19 cellular contexts compared by ENCODE assay signal in genomic region chr20:5559937-5560336, GRCh38. TPM values are rescaled to one million over a fixed set of nuclear protein-coding genes. Genes with fewer than 3 reads are reported as not detected.
A peak's percentile ranks its signal among the peaks of the same experiment; 100 is the strongest.
DNase-seq lines count a peak whose midpoint lies in the region; ATAC-seq and TF ChIP-seq lines count a peak whose summit lies in the region.
"Had no signal": no experiment of that assay in that cellular context is flagged by ENCODE, and none has a peak within 500 bp of the region (broad histone marks: within the 10 kb centered on the region; RNA-seq: fewer than 3 reads in every experiment).

No MANE protein-coding gene starts in this region.

- H3K36me3 Mint-ChIP-seq in activated naive CD8-positive, alpha-beta T cell, result peaks cover 12% of the 10 kb centered on the region
- H3K36me3 Mint-ChIP-seq in activated naive CD8-positive, alpha-beta T cell treated with anti-CD3 and anti-CD28 coated beads, Interleukin-2, amount 50 U/mL, for 24 hours (ENCODE audit: low read depth), result peaks cover 50% of the 10 kb centered on the region
- H3K36me3 Mint-ChIP-seq in chondrocyte (ENCODE audit: low read depth) (peaks cover 24% of the 10 kb centered on the region), endothelial cell (ENCODE audit: low read depth, unreplicated experiment) (peaks cover 9% of the 10 kb centered on the region)

- no peaks in the 10 kb centered on the region for H3K4me1 Mint-ChIP-seq in activated naive CD8-positive, alpha-beta T cell (ENCODE audit: low read depth)
- no peaks in the 10 kb centered on the region for H3K4me1 Mint-ChIP-seq in activated naive CD8-positive, alpha-beta T cell treated with anti-CD3 and anti-CD28 coated beads, Interleukin-2, amount 50 U/mL, for 24 hours
- H3K4me1 Mint-ChIP-seq in chondrocyte (ENCODE audit: low read depth) (peaks cover 17% of the 10 kb centered on the region), endothelial cell (ENCODE audit: unreplicated experiment) (no peaks in the 10 kb centered on the region)

- peak overlapping the region; percentile 17 for H3K27ac ChIP-seq in neutrophil
- H3K27ac ChIP-seq: BLaER1, SJSA1 had no signal

- no peak for DNase-seq in activated naive CD8-positive, alpha-beta T cell treated with anti-CD3 and anti-CD28 coated beads, Interleukin-2, amount 50 U/mL, for 24 hours
- DNase-seq in chondrocyte (ENCODE audit: low spot score) (no peak), OCI-M2 (lab: John Stamatoyannopoulos, UW; ENCODE audit: unreplicated experiment) (no peak), endothelial cell (ENCODE audit: low spot score) (no peak), COLO668 (lab: John Stamatoyannopoulos, UW; ENCODE audit: unreplicated experiment) (no peak)
- DNase-seq: CD4-positive, CD25-positive, alpha-beta regulatory T cell; H7; NCI-H1048; NCI-H1417; NCI-H1694; NCI-H2081; NCI-H2227 treated with DMSO at 0.1 percent for 48 hours; NCI-H526 treated with DMSO at 0.1 percent for 48 hours; Right ventricle myocardium superior; RPMI8226 had no signal

- H3K9me3 ChIP-seq in neutrophil, result no peaks in the 10 kb centered on the region
- H3K9me3 ChIP-seq: BLaER1, SJSA1 had no signal

- no peaks in the 10 kb centered on the region for H3K4me1 ChIP-seq in neutrophil (ENCODE audit: control insufficient read depth in 1 of 2, insufficient read depth in 1 of 2, low read depth in 1 of 2, low read length in 1 of 2)
- H3K4me1 ChIP-seq: BLaER1, SJSA1 had no signal

- TF ChIP-seq CTCF in chondrocyte (IDR thresholded peaks at IDR 0.05), result no peak
- no peak for TF ChIP-seq CTCF in neutrophil (IDR thresholded peaks at IDR 0.05)
- no peak for TF ChIP-seq CTCF in endothelial cell (IDR thresholded peaks at IDR 0.05; ENCODE audit: unreplicated experiment)

- peaks cover 99% of the 10 kb centered on the region for H3K36me3 ChIP-seq in neutrophil

- H3K9me3 Mint-ChIP-seq in activated naive CD8-positive, alpha-beta T cell (ENCODE audit: low read depth), result no peaks in the 10 kb centered on the region
- no peaks in the 10 kb centered on the region for H3K9me3 Mint-ChIP-seq in activated naive CD8-positive, alpha-beta T cell treated with anti-CD3 and anti-CD28 coated beads, Interleukin-2, amount 50 U/mL, for 24 hours
- no peaks in the 10 kb centered on the region for H3K9me3 Mint-ChIP-seq in chondrocyte (ENCODE audit: low read depth)
- no peaks in the 10 kb centered on the region for H3K9me3 Mint-ChIP-seq in endothelial cell (ENCODE audit: unreplicated experiment)
- H3K9me3 Mint-ChIP-seq: CD4-positive, CD25-positive, alpha-beta regulatory T cell had no signal

- H3K27ac Mint-ChIP-seq in activated naive CD8-positive, alpha-beta T cell, result peak overlapping the region; percentile 28
- H3K27ac Mint-ChIP-seq in activated naive CD8-positive, alpha-beta T cell treated with anti-CD3 and anti-CD28 coated beads, Interleukin-2, amount 50 U/mL, for 24 hours, result no peak overlapping the region
- H3K27ac Mint-ChIP-seq in chondrocyte (ENCODE audit: unreplicated experiment), result peak overlapping the region; percentile 60
- H3K27ac Mint-ChIP-seq in endothelial cell (ENCODE audit: unreplicated experiment), result no peak overlapping the region

- H3K4me3 ChIP-seq in neutrophil (ENCODE audit: low read depth in 1 of 2, low read length in 1 of 2), result no peak overlapping the region
- H3K4me3 ChIP-seq: BLaER1, SJSA1 had no signal

- H3K4me3 Mint-ChIP-seq in activated naive CD8-positive, alpha-beta T cell, result no peak overlapping the region
- no peak overlapping the region for H3K4me3 Mint-ChIP-seq in activated naive CD8-positive, alpha-beta T cell treated with anti-CD3 and anti-CD28 coated beads, Interleukin-2, amount 50 U/mL, for 24 hours
- H3K4me3 Mint-ChIP-seq in chondrocyte (ENCODE audit: unreplicated experiment) (no peak overlapping the region), endothelial cell (ENCODE audit: unreplicated experiment) (no peak overlapping the region)
- H3K4me3 Mint-ChIP-seq: CD4-positive, CD25-positive, alpha-beta regulatory T cell had no signal

- no peaks in the 10 kb centered on the region for H3K27me3 Mint-ChIP-seq in activated naive CD8-positive, alpha-beta T cell
- H3K27me3 Mint-ChIP-seq in activated naive CD8-positive, alpha-beta T cell treated with anti-CD3 and anti-CD28 coated beads, Interleukin-2, amount 50 U/mL, for 24 hours, result no peaks in the 10 kb centered on the region
- H3K27me3 Mint-ChIP-seq in chondrocyte (ENCODE audit: low read depth) (no peaks in the 10 kb centered on the region), endothelial cell (ENCODE audit: unreplicated experiment) (peaks cover 3% of the 10 kb centered on the region)
- H3K27me3 Mint-ChIP-seq: CD4-positive, CD25-positive, alpha-beta regulatory T cell had no signal

- H3K27me3 ChIP-seq in neutrophil, result no peaks in the 10 kb centered on the region
- H3K27me3 ChIP-seq: BLaER1, SJSA1 had no signal

- ATAC-seq in activated naive CD8-positive, alpha-beta T cell treated with anti-CD3 and anti-CD28 coated beads, Interleukin-2, amount 50 U/mL, for 24 hours, result no peak

RNA-seq across cellular contexts. Expression of gene GPCPD1, which starts 50.9 kb away (rescaled TPM):
- total RNA-seq in chondrocyte (23.2 to 32.2 TPM (median 30.2 TPM) in 3 replicates), endothelial cell (ENCODE audit: unreplicated experiment) (51.0 TPM)

Comparison
In these comparisons a context has a peak if more than half of its experiments do, and no peak if none do; other contexts are left out.
1. H3K27ac Mint-ChIP-seq: peak in activated naive CD8-positive, alpha-beta T cell (single experiment) and chondrocyte (single experiment); none in activated naive CD8-positive, alpha-beta T cell treated with anti-CD3 and anti-CD28 coated beads, Interleukin-2, amount 50 U/mL, for 24 hours (single experiment) and endothelial cell (single experiment).